ENCODE assay signal across 1 cellular context in the genomic region with DNA sequence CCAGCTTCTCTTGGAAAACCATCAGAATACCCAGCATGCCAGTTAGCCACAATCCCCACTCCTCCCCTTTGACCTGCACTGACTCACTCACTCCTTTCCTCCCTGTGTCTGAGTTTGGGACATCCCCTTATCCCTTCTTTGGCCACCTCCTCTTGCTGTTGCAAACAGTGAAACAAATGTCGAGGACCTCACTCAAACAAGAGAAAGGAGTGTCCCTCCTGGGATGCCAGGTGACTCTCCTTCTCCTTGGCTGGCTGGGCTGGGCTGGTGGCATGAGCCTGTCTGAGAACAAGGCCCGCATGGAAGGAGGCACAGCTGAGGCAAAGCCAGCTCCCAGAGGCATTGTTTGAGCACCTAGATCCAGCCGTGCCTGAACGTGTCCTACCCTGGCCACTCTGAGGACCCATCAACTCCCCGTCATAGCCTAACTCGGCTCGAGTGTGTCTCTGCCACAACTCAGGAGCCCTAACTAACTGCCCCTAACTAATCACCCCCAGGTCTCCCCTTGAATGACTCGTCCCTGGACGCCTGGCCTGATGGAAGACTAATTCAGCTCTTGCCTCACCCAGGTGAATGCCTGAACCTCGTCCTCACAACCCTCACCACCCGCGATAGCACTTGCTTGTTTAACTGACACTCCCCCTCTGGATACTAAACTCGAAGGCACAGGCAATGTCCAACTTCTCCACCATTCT.
TF ChIP-seq lines count a peak whose summit lies in the region.

No MANE protein-coding gene starts in this region.

TF ChIP-seq in GM23338, 12 proteins besides CTCF, POLR2A, EP300 and RAD21 (continued from another document):
- TF ChIP-seq, protein P1, sequence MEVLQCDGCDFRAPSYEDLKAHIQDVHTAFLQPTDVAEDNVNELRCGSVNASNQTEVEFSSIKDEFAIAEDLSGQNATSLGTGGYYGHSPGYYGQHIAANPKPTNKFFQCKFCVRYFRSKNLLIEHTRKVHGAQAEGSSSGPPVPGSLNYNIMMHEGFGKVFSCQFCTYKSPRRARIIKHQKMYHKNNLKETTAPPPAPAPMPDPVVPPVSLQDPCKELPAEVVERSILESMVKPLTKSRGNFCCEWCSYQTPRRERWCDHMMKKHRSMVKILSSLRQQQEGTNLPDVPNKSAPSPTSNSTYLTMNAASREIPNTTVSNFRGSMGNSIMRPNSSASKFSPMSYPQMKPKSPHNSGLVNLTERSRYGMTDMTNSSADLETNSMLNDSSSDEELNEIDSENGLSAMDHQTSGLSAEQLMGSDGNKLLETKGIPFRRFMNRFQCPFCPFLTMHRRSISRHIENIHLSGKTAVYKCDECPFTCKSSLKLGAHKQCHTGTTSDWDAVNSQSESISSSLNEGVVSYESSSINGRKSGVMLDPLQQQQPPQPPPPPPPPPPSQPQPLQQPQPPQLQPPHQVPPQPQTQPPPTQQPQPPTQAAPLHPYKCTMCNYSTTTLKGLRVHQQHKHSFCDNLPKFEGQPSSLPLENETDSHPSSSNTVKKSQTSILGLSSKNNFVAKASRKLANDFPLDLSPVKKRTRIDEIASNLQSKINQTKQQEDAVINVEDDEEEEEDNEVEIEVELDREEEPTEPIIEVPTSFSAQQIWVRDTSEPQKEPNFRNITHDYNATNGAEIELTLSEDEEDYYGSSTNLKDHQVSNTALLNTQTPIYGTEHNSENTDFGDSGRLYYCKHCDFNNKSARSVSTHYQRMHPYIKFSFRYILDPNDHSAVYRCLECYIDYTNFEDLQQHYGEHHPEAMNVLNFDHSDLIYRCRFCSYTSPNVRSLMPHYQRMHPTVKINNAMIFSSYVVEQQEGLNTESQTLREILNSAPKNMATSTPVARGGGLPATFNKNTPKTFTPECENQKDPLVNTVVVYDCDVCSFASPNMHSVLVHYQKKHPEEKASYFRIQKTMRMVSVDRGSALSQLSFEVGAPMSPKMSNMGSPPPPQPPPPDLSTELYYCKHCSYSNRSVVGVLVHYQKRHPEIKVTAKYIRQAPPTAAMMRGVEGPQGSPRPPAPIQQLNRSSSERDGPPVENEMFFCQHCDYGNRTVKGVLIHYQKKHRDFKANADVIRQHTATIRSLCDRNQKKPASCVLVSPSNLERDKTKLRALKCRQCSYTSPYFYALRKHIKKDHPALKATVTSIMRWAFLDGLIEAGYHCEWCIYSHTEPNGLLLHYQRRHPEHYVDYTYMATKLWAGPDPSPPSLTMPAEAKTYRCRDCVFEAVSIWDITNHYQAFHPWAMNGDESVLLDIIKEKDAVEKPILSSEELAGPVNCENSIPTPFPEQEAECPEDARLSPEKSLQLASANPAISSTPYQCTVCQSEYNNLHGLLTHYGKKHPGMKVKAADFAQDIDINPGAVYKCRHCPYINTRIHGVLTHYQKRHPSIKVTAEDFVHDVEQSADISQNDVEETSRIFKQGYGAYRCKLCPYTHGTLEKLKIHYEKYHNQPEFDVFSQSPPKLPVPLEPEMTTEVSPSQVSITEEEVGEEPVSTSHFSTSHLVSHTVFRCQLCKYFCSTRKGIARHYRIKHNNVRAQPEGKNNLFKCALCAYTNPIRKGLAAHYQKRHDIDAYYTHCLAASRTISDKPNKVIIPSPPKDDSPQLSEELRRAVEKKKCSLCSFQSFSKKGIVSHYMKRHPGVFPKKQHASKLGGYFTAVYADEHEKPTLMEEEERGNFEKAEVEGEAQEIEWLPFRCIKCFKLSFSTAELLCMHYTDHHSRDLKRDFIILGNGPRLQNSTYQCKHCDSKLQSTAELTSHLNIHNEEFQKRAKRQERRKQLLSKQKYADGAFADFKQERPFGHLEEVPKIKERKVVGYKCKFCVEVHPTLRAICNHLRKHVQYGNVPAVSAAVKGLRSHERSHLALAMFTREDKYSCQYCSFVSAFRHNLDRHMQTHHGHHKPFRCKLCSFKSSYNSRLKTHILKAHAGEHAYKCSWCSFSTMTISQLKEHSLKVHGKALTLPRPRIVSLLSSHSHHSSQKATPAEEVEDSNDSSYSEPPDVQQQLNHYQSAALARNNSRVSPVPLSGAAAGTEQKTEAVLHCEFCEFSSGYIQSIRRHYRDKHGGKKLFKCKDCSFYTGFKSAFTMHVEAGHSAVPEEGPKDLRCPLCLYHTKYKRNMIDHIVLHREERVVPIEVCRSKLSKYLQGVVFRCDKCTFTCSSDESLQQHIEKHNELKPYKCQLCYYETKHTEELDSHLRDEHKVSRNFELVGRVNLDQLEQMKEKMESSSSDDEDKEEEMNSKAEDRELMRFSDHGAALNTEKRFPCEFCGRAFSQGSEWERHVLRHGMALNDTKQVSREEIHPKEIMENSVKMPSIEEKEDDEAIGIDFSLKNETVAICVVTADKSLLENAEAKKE (CRISPR knock-in tag; IDR thresholded peaks at IDR 0.05): no peak
- TF ChIP-seq POLR2AphosphoS5 (IDR thresholded peaks at IDR 0.05; ENCODE audit: low read depth): no peak
TF ChIP-seq in GM23338: peak in this region for 0.
